20 cellular contexts compared by ENCODE assay signal in the genomic region with DNA sequence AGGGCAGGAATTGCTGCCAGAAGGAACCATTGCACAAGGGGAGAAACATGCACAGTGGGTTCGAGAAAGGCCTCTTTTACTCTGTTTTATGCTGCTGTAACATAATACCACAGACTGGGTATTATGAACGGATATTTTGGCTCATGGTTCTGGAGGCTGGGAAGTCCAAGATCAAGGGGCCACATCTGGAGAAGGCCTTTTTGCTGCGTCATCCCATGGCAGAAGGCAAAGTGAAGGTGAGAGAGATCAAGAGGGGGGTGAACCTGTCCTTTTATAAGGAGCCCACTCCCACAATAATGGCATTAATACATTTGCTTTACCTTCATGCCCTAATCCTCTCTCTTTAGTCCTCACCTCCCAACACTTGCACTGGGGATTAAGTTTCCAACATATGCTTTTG.
A peak's percentile ranks its signal among the peaks of the same experiment; 100 is the strongest.
DNase-seq lines count a peak whose midpoint lies in the region; ATAC-seq, FAIRE-seq and TF ChIP-seq lines count a peak whose summit lies in the region.
"Had no signal": no experiment of that assay in that cellular context is flagged by ENCODE, and none has a peak within 500 bp of the region (broad histone marks: within the 10 kb centered on the region; RNA-seq: fewer than 3 reads in every experiment).

No MANE protein-coding gene starts in this region.

- TF ChIP-seq POLR2A in HepG2 (IDR thresholded peaks at IDR 0.05; ENCODE audit: insufficient read depth in 1 of 2, low read depth in 2 of 2, low read length in 2 of 2) (no peak), right lobe of liver (IDR thresholded peaks at IDR 0.05) (no peak)

- POLR2A ChIA-PET in HepG2 (lab: Yijun Ruan, JAX): no interaction called here

- no peak overlapping the region for H3K27ac ChIP-seq in HepG2 (ENCODE audit: extremely low read length, insufficient read depth, low read length)
- no peak overlapping the region for H3K27ac ChIP-seq in right lobe of liver
- H3K27ac ChIP-seq in GM23248: no peak overlapping the region

- ATAC-seq in HepG2: no peak
- ATAC-seq in right lobe of liver: no peak

- no peak overlapping the region for H3K27ac Mint-ChIP-seq in osteocyte (ENCODE audit: unreplicated experiment)
- H3K27ac Mint-ChIP-seq: CD4-positive, alpha-beta memory T cell had no signal

- no peaks in the 10 kb centered on the region for H3F3A ChIP-seq in GM23248 (ENCODE audit: insufficient read depth)

- H3K27me3 ChIP-seq in HepG2 (ENCODE audit: control insufficient read depth in 1 of 2, insufficient read depth in 2 of 2, low read length in 2 of 2) (no peaks in the 10 kb centered on the region; a peak in 1 of 5 replicates), right lobe of liver (no peaks in the 10 kb centered on the region), GM23248 (replicated peaks; ENCODE audit: insufficient read depth) (no peaks in the 10 kb centered on the region; the same call in 1 of the 2 replicates)

- TF ChIP-seq RAD21 in HepG2 (CRISPR knock-in tag; IDR thresholded peaks at IDR 0.05): no peak

- no peak for TF ChIP-seq EP300 in HepG2 (IDR thresholded peaks at IDR 0.05; ENCODE audit: low read depth in 2 of 2, low read length in 2 of 2)
- TF ChIP-seq EP300 in HepG2 (CRISPR knock-in tag; IDR thresholded peaks at IDR 0.05; ENCODE audit: borderline replicate concordance): no peak

- H3K4me2 ChIP-seq in HepG2 (ENCODE audit: low read depth, low read length) (no peak overlapping the region), GM23248 (ENCODE audit: unreplicated experiment) (no peak overlapping the region)

- FAIRE-seq in HepG2 (lab: Jason Lieb, UNC): no peak
- FAIRE-seq: GM12891, GM18507, H1 had no signal

- H3K9me3 Mint-ChIP-seq in osteocyte (ENCODE audit: unreplicated experiment): peaks cover 8% of the 10 kb centered on the region

- H3K9me2 ChIP-seq in GM23248 (ENCODE audit: insufficient read depth): no peaks in the 10 kb centered on the region

- no TSS peak for BruUV-seq in HepG2 (replicated peaks; lab: Mats Ljungman, UMichigan)

- H3K4me1 Mint-ChIP-seq in osteocyte (ENCODE audit: unreplicated experiment): no peaks in the 10 kb centered on the region
- H3K4me1 Mint-ChIP-seq: CD4-positive, alpha-beta memory T cell had no signal

- H3K4me3 Mint-ChIP-seq in osteocyte (ENCODE audit: unreplicated experiment): no peak overlapping the region
- H3K4me3 Mint-ChIP-seq: CD4-positive, alpha-beta memory T cell had no signal

- intact Hi-C loops in HepG2 (cut with micrococcal nuclease; ENCODE audit: unreplicated experiment) (no loop called here), right lobe of liver (cut with DNase I) (loop anchor here in 1 of 2 donors (10.0 kb wide), 1 partner anchor 51 kb away; no protein-coding TSS in a partner anchor)

- H3K9ac ChIP-seq in HepG2 (ENCODE audit: insufficient read depth, low read depth, low read length) (no peak overlapping the region), GM23248 (no peak overlapping the region)

- H3K79me2 ChIP-seq in HepG2 (ENCODE audit: insufficient read depth, low read length) (no peaks in the 10 kb centered on the region), GM23248 (ENCODE audit: insufficient read depth) (no peaks in the 10 kb centered on the region)

- no peaks in the 10 kb centered on the region; the same call in 1 of the 2 replicates for H3K9me3 ChIP-seq in HepG2 (ENCODE audit: low read length)
- H3K9me3 ChIP-seq in right lobe of liver: no peaks in the 10 kb centered on the region
- no peaks in the 10 kb centered on the region for H3K9me3 ChIP-seq in GM23248 (ENCODE audit: low read depth)

- H3K4me1 ChIP-seq in HepG2 (ENCODE audit: insufficient read depth, low read length) (peaks cover 22% of the 10 kb centered on the region), right lobe of liver (no peaks in the 10 kb centered on the region), GM23248 (ENCODE audit: insufficient read depth) (no peaks in the 10 kb centered on the region)

- no peaks in the 10 kb centered on the region for H4K20me1 ChIP-seq in HepG2 (ENCODE audit: insufficient read depth, low read length)
- H4K20me1 ChIP-seq in GM23248 (ENCODE audit: insufficient read depth): no peaks in the 10 kb centered on the region

- no peak overlapping the region for H2AFZ ChIP-seq in HepG2 (ENCODE audit: low read length)
- H2AFZ ChIP-seq in GM23248: no peak overlapping the region

- no peaks in the 10 kb centered on the region for H3K36me3 Mint-ChIP-seq in osteocyte (ENCODE audit: unreplicated experiment)
- H3K36me3 Mint-ChIP-seq: CD4-positive, alpha-beta memory T cell had no signal

- in situ Hi-C loops in HepG2 (cut with HindIII; ENCODE audit: extremely low pct_ligation_motif_present, low pct_unique_long_range_greater_than_20kb) (loop anchor here (10.0 kb wide), 2 partner anchors 161 to 351 kb away; a partner anchor contains a TSS), GM23248 (cut with MboI) (loop anchor here (10.0 kb wide), 1 partner anchor 61 kb away; no protein-coding TSS in a partner anchor)

- H3K27me3 Mint-ChIP-seq in osteocyte (ENCODE audit: unreplicated experiment): peaks cover 25% of the 10 kb centered on the region

- WGBS in HepG2 (ENCODE audit: low lambda C conversion rate): 36% methylated on average over 3 of the region's 3 CpGs
- 74% methylated on average over 3 of the region's 3 CpGs for WGBS in right lobe of liver (ENCODE audit: insufficient coverage, low coverage, low lambda C conversion rate, missing lambda C conversion rate)
- WGBS in GM23248 (ENCODE audit: low coverage in 1 of 2, low lambda C conversion rate in 2 of 2, missing lambda C conversion rate in 2 of 2), 2 experiments: 62% methylated on average over 3 of the region's 3 CpGs

- CTCF ChIA-PET in HepG2 (lab: Yijun Ruan, JAX; ENCODE audit: low intra/inter-chr PET ratio, low total read pairs): no interaction called here

- H3K4me3 ChIP-seq in HepG2 (replicated peaks in 1 of 3; ENCODE audit: insufficient read depth in 1 of 3, low read depth in 2 of 3, low read length in 3 of 3) (no peak overlapping the region), right lobe of liver (no peak overlapping the region), GM23248 (no peak overlapping the region)

- DNase-seq in HepG2 (ENCODE audit: low spot score) (no peak), right lobe of liver (no peak), NCI-H524 treated with DMSO at 0.1 percent for 48 hours (lab: John Stamatoyannopoulos, UW) (peak; percentile 86), osteocyte (ENCODE audit: extremely low spot score, unreplicated experiment) (peak; percentile 8), GM19240 (ENCODE audit: insufficient read length, low spot score) (no peak), NCI-H2196 (lab: John Stamatoyannopoulos, UW; ENCODE audit: unreplicated experiment) (no peak), GM23248 (no peak)
- DNase-seq: 8988T; C1 segment of cervical spinal cord; Calu3; CD4-positive, alpha-beta memory T cell; COR-L47; DMS53; DMS79 treated with DMSO at 0.1 percent for 48 hours; GF-D8; H7; HCEC 1CT had no signal

- TF ChIP-seq CTCF in HepG2 (CRISPR knock-in tag; IDR thresholded peaks at IDR 0.05) (no peak), right lobe of liver (IDR thresholded peaks at IDR 0.05) (no peak), osteocyte (IDR thresholded peaks at IDR 0.05) (no peak)

- H3K36me3 ChIP-seq in HepG2 (replicated peaks in 1 of 2; ENCODE audit: control insufficient read depth in 1 of 2, insufficient read depth in 2 of 2, low read length in 2 of 2): no peaks in the 10 kb centered on the region
- H3K36me3 ChIP-seq in right lobe of liver: no peaks in the 10 kb centered on the region
- H3K36me3 ChIP-seq in GM23248 (ENCODE audit: low read depth): no peaks in the 10 kb centered on the region

TF ChIP-seq in HepG2, 621 proteins besides CTCF, POLR2A, EP300 and RAD21:
- TF ChIP-seq, protein P1, sequence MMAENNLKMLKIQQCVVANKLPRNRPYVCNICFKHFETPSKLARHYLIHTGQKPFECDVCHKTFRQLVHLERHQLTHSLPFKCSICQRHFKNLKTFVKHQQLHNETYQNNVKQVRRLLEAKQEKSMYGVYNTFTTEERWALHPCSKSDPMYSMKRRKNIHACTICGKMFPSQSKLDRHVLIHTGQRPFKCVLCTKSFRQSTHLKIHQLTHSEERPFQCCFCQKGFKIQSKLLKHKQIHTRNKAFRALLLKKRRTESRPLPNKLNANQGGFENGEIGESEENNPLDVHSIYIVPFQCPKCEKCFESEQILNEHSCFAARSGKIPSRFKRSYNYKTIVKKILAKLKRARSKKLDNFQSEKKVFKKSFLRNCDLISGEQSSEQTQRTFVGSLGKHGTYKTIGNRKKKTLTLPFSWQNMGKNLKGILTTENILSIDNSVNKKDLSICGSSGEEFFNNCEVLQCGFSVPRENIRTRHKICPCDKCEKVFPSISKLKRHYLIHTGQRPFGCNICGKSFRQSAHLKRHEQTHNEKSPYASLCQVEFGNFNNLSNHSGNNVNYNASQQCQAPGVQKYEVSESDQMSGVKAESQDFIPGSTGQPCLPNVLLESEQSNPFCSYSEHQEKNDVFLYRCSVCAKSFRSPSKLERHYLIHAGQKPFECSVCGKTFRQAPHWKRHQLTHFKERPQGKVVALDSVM (CRISPR knock-in tag; IDR thresholded peaks at IDR 0.05): no peak
- TF ChIP-seq RFX3 (CRISPR knock-in tag; IDR thresholded peaks at IDR 0.05) (no peak), NFE2L2 (IDR thresholded peaks at IDR 0.05; ENCODE audit: low read length) (peak; percentile 60), ATF1 (CRISPR knock-in tag; IDR thresholded peaks at IDR 0.05) (no peak)

Comparison
In these comparisons a context has a peak if more than half of its experiments do, and no peak if none do; other contexts are left out.
1. DNase-seq: peak in NCI-H524 treated with DMSO at 0.1 percent for 48 hours (single experiment) and osteocyte (single experiment); none in HepG2 (single experiment), right lobe of liver (0 of 3), GM19240 (single experiment), NCI-H2196 (single experiment) and GM23248 (single experiment).